9 cellular contexts compared by ENCODE assay signal in the genomic region with DNA sequence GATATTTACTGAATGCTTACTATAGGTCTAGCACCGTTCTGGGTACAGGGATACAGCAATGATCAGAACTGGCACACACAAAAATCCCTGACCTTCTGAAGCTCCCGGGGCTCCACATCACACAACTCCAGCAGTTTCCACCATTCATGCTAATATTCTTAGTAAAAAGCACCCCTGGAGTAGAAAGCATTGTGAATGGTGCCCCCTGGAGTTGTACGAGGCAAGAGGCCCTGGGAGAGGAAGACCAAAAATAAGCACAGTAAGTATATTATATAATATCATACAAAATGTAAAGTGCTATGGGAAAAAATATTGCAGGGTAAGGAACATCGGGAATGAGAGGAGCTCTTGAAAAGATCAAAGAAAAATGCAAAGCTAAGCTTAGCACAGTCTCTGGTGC. TPM values are rescaled to one million over a fixed set of nuclear protein-coding genes. Genes with fewer than 3 reads are reported as not detected.
DNase-seq lines count a peak whose midpoint lies in the region; ATAC-seq, FAIRE-seq and TF ChIP-seq lines count a peak whose summit lies in the region.
"Had no signal": no experiment of that assay in that cellular context is flagged by ENCODE, and none has a peak within 500 bp of the region (broad histone marks: within the 10 kb centered on the region; RNA-seq: fewer than 3 reads in every experiment).

No MANE protein-coding gene starts in this region.

- TF ChIP-seq RAD21 in H1 (IDR thresholded peaks at IDR 0.05 in 1 of 2, conservative IDR thresholded peaks at IDR 0.05 in 1 of 2; ENCODE audit: low read depth in 2 of 2, low read length in 2 of 2), result peak; percentile 60 to 66

- H2AK5ac ChIP-seq in H1 (ENCODE audit: low read depth, low read length), result no peak overlapping the region

- H3K14ac ChIP-seq in H1 (ENCODE audit: insufficient read length), result no peak overlapping the region

- no peak overlapping the region for H4K5ac ChIP-seq in H1 (ENCODE audit: insufficient read length, low read depth, low read length)

- POLR2A ChIA-PET in CD8-positive, alpha-beta memory T cell (lab: Charles Lee), result no interaction called here
- POLR2A ChIA-PET in H1 (lab: Charles Lee; ENCODE audit: partially characterized antibody), result interaction anchor here (1.1 to 1.2 kb wide), 2 partner anchors 16 to 25 kb away, joined by 3 read pairs; no protein-coding TSS in a partner anchor

- no peak overlapping the region for H2BK5ac ChIP-seq in H1 (ENCODE audit: low read depth, low read length)

- peaks cover 2% of the 10 kb centered on the region; the same call in 1 of the 2 replicates for H3K79me1 ChIP-seq in H1 (ENCODE audit: low read depth, low read length)

- peaks cover 3% of the 10 kb centered on the region; the same call in 1 of the 2 replicates for H3F3A ChIP-seq in Loucy (ENCODE audit: low read depth)

- no peak overlapping the region for H2BK15ac ChIP-seq in H1 (ENCODE audit: low read length)

- H2AFZ ChIP-seq in Loucy (ENCODE audit: low read length) (peak overlapping the region; percentile 87; the same call in 1 of the 2 replicates), H1 (ENCODE audit: low read length) (no peak overlapping the region)

- H3K4me2 ChIP-seq in Loucy (ENCODE audit: low read depth, low read length, poor library complexity, severe bottlenecking) (peak overlapping the region; percentile 91), H1 (ENCODE audit: insufficient read depth in 1 of 2, low read depth in 2 of 2, low read length in 2 of 2) (no peak overlapping the region; a peak in 2 of 4 replicates)

- H3K27ac ChIP-seq in CD8-positive, alpha-beta memory T cell (ENCODE audit: low read depth, low read length), result no peak overlapping the region
- H3K27ac ChIP-seq in H1 (ENCODE audit: low read depth, low read length), result no peak overlapping the region
- peak overlapping the region in 3 of 4 donors; percentile 42 to 58 (median 57) for H3K27ac ChIP-seq in pancreas

- no peaks in the 10 kb centered on the region for H3K9me2 ChIP-seq in Loucy (replicated peaks; ENCODE audit: low read depth, low read length)

- peaks cover 6% of the 10 kb centered on the region for H3K23me2 ChIP-seq in H1 (ENCODE audit: low read depth, low read length)

- H3K9me3 ChIP-seq in CD8-positive, alpha-beta memory T cell (ENCODE audit: low read length), result no peaks in the 10 kb centered on the region
- H3K9me3 ChIP-seq in Loucy (ENCODE audit: insufficient read depth, low read depth, low read length) (no peaks in the 10 kb centered on the region), H1 (ENCODE audit: insufficient read depth in 2 of 2, low read depth in 1 of 2, low read length in 1 of 2) (no peaks in the 10 kb centered on the region), pancreas (no peaks in the 10 kb centered on the region)

- no peak overlapping the region for H2BK20ac ChIP-seq in H1 (ENCODE audit: low read length)

- H2BK12ac ChIP-seq in H1 (ENCODE audit: low read depth, low read length), result no peak overlapping the region

- no peaks in the 10 kb centered on the region for H3K9me3 Mint-ChIP-seq in CD8-positive, alpha-beta memory T cell
- H3K9me3 Mint-ChIP-seq: IgD-negative memory B cell had no signal

- H3K9ac ChIP-seq in Loucy (ENCODE audit: low read depth, low read length, poor library complexity, severe bottlenecking) (peak overlapping the region; percentile 82), H1 (replicated peaks in 1 of 4; ENCODE audit: extremely low read depth in 1 of 4, low read depth in 3 of 4, low read length in 3 of 4) (no peak overlapping the region)

- TF ChIP-seq POLR2A in H1 (IDR thresholded peaks at IDR 0.05; ENCODE audit: control extremely low read depth in 1 of 2, low read depth in 2 of 2, low read length in 2 of 2), result no peak

- H3K4me1 Mint-ChIP-seq in CD8-positive, alpha-beta memory T cell, result peaks cover 14 to 22% (median 21%) of the 10 kb centered on the region in 3 donors

- H3K4me3 Mint-ChIP-seq in CD8-positive, alpha-beta memory T cell, result peak overlapping the region in 5 of 7 donors; percentile 9 to 93 (median 85)

- 62% methylated on average over 4 of the region's 4 CpGs; no CpG with 5 or more reads in 1 of the 2 experiments for WGBS in H1 (ENCODE audit: extremely low coverage in 1 of 2, insufficient coverage in 1 of 2, insufficient read length in 1 of 2, insufficient replicate concordance in 2 of 2, low coverage in 1 of 2, low lambda C conversion rate in 2 of 2, missing lambda C conversion rate in 1 of 2), 2 experiments
- WGBS in pancreas, 2 donors, result 60 to 61% methylated on average over 4 of the region's 4 CpGs

- ATAC-seq in pancreas (no peak), GM21360 (IDR thresholded peaks at IDR 0.05; ENCODE audit: unreplicated experiment) (no peak), GM21526 (IDR thresholded peaks at IDR 0.05; ENCODE audit: low FRiP score, unreplicated experiment) (no peak)

- H2BK120ac ChIP-seq in H1 (replicated peaks; ENCODE audit: low read depth, low read length), result no peak overlapping the region

- H3K36me3 Mint-ChIP-seq in CD8-positive, alpha-beta memory T cell, result no peaks in the 10 kb centered on the region
- H3K36me3 Mint-ChIP-seq: IgD-negative memory B cell had no signal

- H4K91ac ChIP-seq in H1 (replicated peaks; ENCODE audit: insufficient read length, low read length), result no peak overlapping the region

- peaks cover 9% of the 10 kb centered on the region for H3K4me1 ChIP-seq in CD8-positive, alpha-beta memory T cell (ENCODE audit: insufficient read depth, low read length)
- H3K4me1 ChIP-seq in Loucy (ENCODE audit: insufficient read depth, low read length, poor library complexity, severe bottlenecking) (peaks cover 31% of the 10 kb centered on the region), H1 (replicated peaks in 1 of 4; ENCODE audit: control insufficient read depth in 3 of 4, insufficient read depth in 4 of 4, low read length in 3 of 4) (peaks cover 7 to 23% (median 16%) of the 10 kb centered on the region in 4 experiments), pancreas (peaks cover 0 to 4% (median 0%) of the 10 kb centered on the region in 3 donors)

- intact Hi-C loops in pancreas (cut with DNase I), result no loop called here

- H3K18ac ChIP-seq in H1 (ENCODE audit: extremely low read depth, low read length), result no peak overlapping the region

- TF ChIP-seq EP300 in H1 (IDR thresholded peaks at IDR 0.05; ENCODE audit: borderline replicate concordance in 1 of 2, low read depth in 2 of 2, low read length in 2 of 2), result no peak

- no peak for DNase-seq in CD8-positive, alpha-beta memory T cell
- DNase-seq in H1 (ENCODE audit: low read depth in 1 of 2, low spot score in 2 of 2) (no peak), pancreas (no peak), cerebellum (ENCODE audit: low spot score) (no peak), GDM1 (lab: John Stamatoyannopoulos, UW) (no peak)

- no peak overlapping the region for H3K4ac ChIP-seq in H1 (replicated peaks; ENCODE audit: insufficient read length, low read depth, low read length)

- H4K20me1 ChIP-seq in Loucy (ENCODE audit: insufficient read depth, low read length, poor library complexity, severe bottlenecking) (peaks cover 6% of the 10 kb centered on the region), H1 (replicated peaks in 1 of 2; ENCODE audit: control insufficient read depth in 1 of 2, insufficient read depth in 2 of 2, low read length in 2 of 2) (no peaks in the 10 kb centered on the region)

- FAIRE-seq in H1 (lab: Jason Lieb, UNC) (no peak), pancreas (lab: Jason Lieb, UNC) (no peak)

- no peak overlapping the region for H4K8ac ChIP-seq in H1 (ENCODE audit: extremely low read depth, insufficient read depth, low read length)

- peak overlapping the region; percentile 83 for H3K4me3 ChIP-seq in CD8-positive, alpha-beta memory T cell (ENCODE audit: low read length)
- H3K4me3 ChIP-seq in Loucy (ENCODE audit: low read length, poor library complexity, severe bottlenecking), result peak overlapping the region; percentile 91
- peak overlapping the region in 1 of 4 experiments; percentile 72; a peak in 1 of 8 replicates for H3K4me3 ChIP-seq in H1 (ENCODE audit: extremely low read depth in 1 of 4, insufficient read depth in 2 of 4, low read depth in 3 of 4, low read length in 4 of 4)
- no peak overlapping the region for H3K4me3 ChIP-seq in pancreas

- H3K27ac Mint-ChIP-seq in CD8-positive, alpha-beta memory T cell, result peak overlapping the region in 1 of 8 donors; percentile 3

- H3K79me2 ChIP-seq in Loucy (ENCODE audit: insufficient read depth, low read length) (peaks cover 42% of the 10 kb centered on the region), H1 (ENCODE audit: control insufficient read depth in 1 of 2, insufficient read depth in 2 of 2, low read length in 2 of 2) (no peaks in the 10 kb centered on the region; a peak in 1 of 4 replicates)

- no peaks in the 10 kb centered on the region for H3K36me3 ChIP-seq in CD8-positive, alpha-beta memory T cell (ENCODE audit: insufficient read depth, low read length)
- no peaks in the 10 kb centered on the region for H3K36me3 ChIP-seq in Loucy (ENCODE audit: insufficient read depth, low read length)
- no peaks in the 10 kb centered on the region for H3K36me3 ChIP-seq in H1 (ENCODE audit: control insufficient read depth in 2 of 4, insufficient read depth in 4 of 4, low read length in 3 of 4)
- no peaks in the 10 kb centered on the region for H3K36me3 ChIP-seq in pancreas

- no peak overlapping the region for H3K56ac ChIP-seq in H1 (replicated peaks; ENCODE audit: insufficient read length, low read depth, low read length)

- H3K23ac ChIP-seq in H1 (ENCODE audit: insufficient read length), result no peak overlapping the region

- H3K27me3 Mint-ChIP-seq in CD8-positive, alpha-beta memory T cell, result peaks cover 0 to 35% of the 10 kb centered on the region in 2 donors

- CTCF ChIA-PET in CD8-positive, alpha-beta memory T cell (lab: Charles Lee), result interaction anchor here (1.5 kb wide), 1 partner anchor 52 kb away, joined by 6 read pairs; no protein-coding TSS in a partner anchor
- CTCF ChIA-PET in H1 (lab: Charles Lee; ENCODE audit: partially characterized antibody), result interaction anchor here (0.7 to 4.9 kb wide), 39 partner anchors 8 to 291 kb away, joined by 3 to 45 read pairs (median 6); no protein-coding TSS in a partner anchor

- TF ChIP-seq CTCF in Loucy (conservative IDR thresholded peaks at IDR 0.05; ENCODE audit: low read length) (peak; percentile 69), H1 (IDR thresholded peaks at IDR 0.05; ENCODE audit: control extremely low read depth in 1 of 3, insufficient read depth in 1 of 3, low read depth in 1 of 3, low read length in 3 of 3) (peak in 2 of 3 experiments; percentile 30 to 38; a peak in 3 of 4 replicates), pancreas (IDR thresholded peaks at IDR 0.05) (no peak)

- H3K27me3 ChIP-seq in CD8-positive, alpha-beta memory T cell (ENCODE audit: insufficient read depth, low read length, poor library complexity, severe bottlenecking), result no peaks in the 10 kb centered on the region
- H3K27me3 ChIP-seq in Loucy (ENCODE audit: insufficient read depth, low read length, poor library complexity, severe bottlenecking), result no peaks in the 10 kb centered on the region
- H3K27me3 ChIP-seq in H1 (replicated peaks in 1 of 4; ENCODE audit: control insufficient read depth in 3 of 4, extremely low read depth in 1 of 4, insufficient read depth in 3 of 4, low read length in 3 of 4), result no peaks in the 10 kb centered on the region; a peak in 1 of 7 replicates
- no peaks in the 10 kb centered on the region for H3K27me3 ChIP-seq in pancreas

RNA-seq across cellular contexts. Expression of a gene that starts 0.8 kb away (rescaled TPM):
- total RNA-seq in CD8-positive, alpha-beta memory T cell, result 1 to 10 TPM in 1 of 2 experiments, under 1 TPM in 1; 0.84 to 1.1 TPM
- 2.1 TPM for polyA plus RNA-seq in CD8-positive, alpha-beta memory T cell
- 9.4 and 11.4 TPM in 2 replicates for total RNA-seq in H1 (2021; fragmentation: NEBNext Ultra II Directional; extraction: Animal tissue kit (Norgen Biotek cat#: 25700))
- polyA plus RNA-seq in H1 (2011; rRNA removed) (5.8 and 7.1 TPM in 2 replicates), pancreas (1 to 10 TPM; 1.9 to 2.2 TPM)
- polyA plus RNA-seq in H1 (2011; cell fraction: cytosol; rRNA removed), result 8.0 TPM
- polyA plus RNA-seq in H1 (2011; cell fraction: nucleus; rRNA removed), result 17.1 TPM
- 5.4 to 8.5 TPM (median 6.9 TPM) in 4 replicates for polyA plus RNA-seq in H1 (2012, experiment 1 of 2)
- 0.88 TPM for polyA plus RNA-seq in H1 (2012, experiment 2 of 2)
- polyA plus RNA-seq in H1 (2013, experiment 1 of 2), result 3.8 TPM
- polyA plus RNA-seq in H1 (2013, experiment 2 of 2), result 3.6 TPM
- polyA minus RNA-seq in H1 (2011; rRNA and poly(A)+ RNA removed), result 19.3 and 22.0 TPM in 2 replicates
- 7.9 TPM for polyA minus RNA-seq in H1 (2011; cell fraction: cytosol; rRNA and poly(A)+ RNA removed)
- polyA minus RNA-seq in H1 (2011; cell fraction: nucleus; rRNA and poly(A)+ RNA removed), result 38.8 TPM
- total RNA-seq in pancreas (1 to 10 TPM; 2.4 to 6.5 (median 3.2) TPM), cerebellum (130 TPM)

Comparison
In these comparisons a context has a peak if more than half of its experiments do, and no peak if none do; other contexts are left out.
1. H3K27ac ChIP-seq: peak in pancreas (3 of 4); none in CD8-positive, alpha-beta memory T cell (single experiment) and H1 (single experiment).
2. H3K4me3 ChIP-seq: peak in CD8-positive, alpha-beta memory T cell (single experiment) and Loucy (single experiment); none in pancreas (0 of 4).
3. CTCF ChIP-seq: peak in Loucy (single experiment) and H1 (2 of 3); none in pancreas (0 of 4).
4. RNA of a gene that starts 0.8 kb away (total RNA-seq): 130 TPM in cerebellum (single experiment); 9.4 to 11.4 TPM in H1, 2.4 to 6.5 TPM in pancreas and 0.84 to 1.1 TPM in CD8-positive, alpha-beta memory T cell; every median in the first group is over 10 times any median in the second.